ENCODE assay signal across 20 cellular contexts in the genomic region with DNA sequence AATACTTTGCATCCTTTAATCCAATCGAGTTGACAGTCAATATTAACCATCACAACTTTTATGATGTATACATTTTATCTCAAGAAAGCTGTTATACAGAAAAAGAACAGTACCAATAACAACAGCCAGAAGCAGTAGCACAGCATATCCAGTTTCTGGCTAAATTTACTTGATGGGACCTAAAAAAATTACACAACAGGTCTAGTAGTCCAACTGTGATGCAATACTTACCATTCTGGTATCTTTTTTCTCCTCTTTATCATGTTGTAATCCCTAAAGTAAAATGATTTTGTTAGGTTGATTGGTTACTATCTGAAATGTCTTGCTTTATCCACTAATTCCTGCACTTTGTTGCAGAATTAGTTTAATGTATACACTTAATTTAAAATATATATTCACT.
"Had no signal": no experiment of that assay in that cellular context is flagged by ENCODE, and none has a peak within 500 bp of the region (broad histone marks: within the 10 kb centered on the region; RNA-seq: fewer than 3 reads in every experiment).

No MANE protein-coding gene starts in this region.

- H3K9me3 ChIP-seq: gastroesophageal sphincter, left lung, tibial artery had no signal

- H3K9me3 Mint-ChIP-seq: nephron progenitor cell had no signal

- H3K27me3 ChIP-seq: gastroesophageal sphincter, heart left ventricle, left lung, tibial artery had no signal

- DNase-seq: activated CD4-positive, alpha-beta T cell treated with anti-CD3 and anti-CD28 coated beads, Interleukin-2, amount 50 U/mL, for 1 hour; activated CD4-positive, CD25-positive, alpha-beta regulatory T cell treated with anti-CD3 and anti-CD28 coated beads, Interleukin-2, amount 50 U/mL, for 72 hours; activated CD8-positive, alpha-beta memory T cell treated with anti-CD3 and anti-CD28 coated beads, Interleukin-2, amount 50 U/mL, for 4 hours; activated effector memory CD4-positive, alpha-beta T cell treated with Interleukin-2 at 50 U/mL for 16 hours; activated naive CD4-positive, alpha-beta T cell treated with anti-CD3 and anti-CD28 coated beads, Interleukin-2, amount 50 U/mL, for 16 hours; activated T-cell treated with anti-CD3 and anti-CD28 coated beads, Interleukin-2, amount 50 U/mL, for 4 hours; effector CD8-positive, alpha-beta T cell; heart left ventricle; left lung; nephron progenitor cell; nucleus accumbens; stimulated activated CD4-positive, alpha-beta T cell treated with anti-CD3 and anti-CD28 coated beads, Interleukin-12 subunit alpha, Interleukin-12 subunit beta, amount 100 ng/mL, for 4 hours; stimulated activated CD4-positive, alpha-beta T cell treated with anti-CD3 and anti-CD28 coated beads, Interleukin-1b, Interleukin-23, amount 100 ng/mL, for 48 hours; stimulated activated CD8-positive, alpha-beta memory T cell treated with anti-CD3 and anti-CD28 coated beads, Interleukin-4, amount 100 ng/mL, for 48 hours; stimulated activated naive CD8-positive, alpha-beta T cell treated with anti-CD3 and anti-CD28 coated beads, Interleukin-15, Interleukin-2, amounts not matched to agents 100 U/mL and 50 U/mL, for 24 hours; substantia nigra; tibial artery had no signal

- H3K4me3 Mint-ChIP-seq: activated T-cell treated with anti-CD3 and anti-CD28 coated beads, Interleukin-2, amount 50 U/mL, for 4 hours; dendritic cell treated with granulocyte-macrophage colony-stimulating factor and Interleukin-4, amounts not matched to agents 40 ng/mL and 50 ng/mL, for 4 days; nephron progenitor cell; T-helper 1 cell treated with Interleukin-12 subunit alpha and Interleukin-12 subunit beta and Interleukin-4 antibody, amounts not matched to agents 30 μg/mL and 1 μg/mL, for 36 hours had no signal

- H3K27ac Mint-ChIP-seq: dendritic cell treated with granulocyte-macrophage colony-stimulating factor and Interleukin-4, amounts not matched to agents 40 ng/mL and 50 ng/mL, for 4 days; nephron progenitor cell; T-helper 1 cell treated with Interleukin-12 subunit alpha and Interleukin-12 subunit beta and Interleukin-4 antibody, amounts not matched to agents 30 μg/mL and 1 μg/mL, for 36 hours had no signal

- H3K4me1 ChIP-seq: gastroesophageal sphincter, heart left ventricle, left lung, tibial artery had no signal

- H3K4me3 ChIP-seq: gastroesophageal sphincter, heart left ventricle, left lung, tibial artery had no signal

- H3K36me3 ChIP-seq: gastroesophageal sphincter, heart left ventricle, left lung, tibial artery had no signal

- H3K27me3 Mint-ChIP-seq: dendritic cell treated with granulocyte-macrophage colony-stimulating factor and Interleukin-4, amounts not matched to agents 40 ng/mL and 50 ng/mL, for 4 days had no signal

- ATAC-seq: activated T-cell treated with anti-CD3 and anti-CD28 coated beads, Interleukin-2, amount 50 U/mL, for 4 hours; gastroesophageal sphincter; heart left ventricle; left lung; stimulated activated naive CD8-positive, alpha-beta T cell treated with anti-CD3 and anti-CD28 coated beads, Interleukin-15, Interleukin-2, amounts not matched to agents 100 U/mL and 50 U/mL, for 24 hours had no signal

- H3K4me1 Mint-ChIP-seq: nephron progenitor cell had no signal
